1 cellular context compared by ENCODE assay signal in the genomic region with DNA sequence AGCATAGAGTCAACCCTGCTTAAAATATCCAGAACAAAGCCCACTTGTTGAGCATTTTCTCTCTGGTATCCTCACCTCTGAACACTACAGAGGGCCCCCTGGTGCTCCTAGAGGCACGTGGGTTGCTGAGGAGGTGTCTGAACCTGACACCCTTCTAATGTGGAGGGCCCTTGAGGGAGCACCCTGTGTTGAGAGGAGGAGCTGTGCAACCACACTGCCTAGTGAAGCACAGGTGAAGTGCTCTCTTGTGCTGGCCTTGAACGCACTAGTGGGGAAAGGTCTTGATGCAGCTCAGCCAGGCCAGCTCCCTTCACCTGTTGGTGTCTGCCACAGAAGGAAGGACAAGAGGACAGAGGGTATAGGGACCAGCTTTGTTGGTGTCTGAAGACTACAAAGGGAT.
TF ChIP-seq lines count a peak whose summit lies in the region.

No MANE protein-coding gene starts in this region.

TF ChIP-seq in HCT116, 20 proteins besides CTCF, POLR2A, EP300 and RAD21:
- TF ChIP-seq ZNF274 (IDR thresholded peaks at IDR 0.05; ENCODE audit: low read depth, low read length) (no peak), EZH2phosphoT487 (IDR thresholded peaks at IDR 0.05; ENCODE audit: borderline replicate concordance) (no peak), CBX3 (IDR thresholded peaks at IDR 0.05; ENCODE audit: low read depth) (no peak), EZH2 (IDR thresholded peaks at IDR 0.05) (no peak), CEBPB (IDR thresholded peaks at IDR 0.05; ENCODE audit: low read depth) (no peak), EGR1 (IDR thresholded peaks at IDR 0.05; ENCODE audit: low read depth) (no peak), TCF7L2 (IDR thresholded peaks at IDR 0.05; ENCODE audit: borderline replicate concordance, extremely low read depth, insufficient read depth, insufficient read length) (no peak), POLR2AphosphoS5 (IDR thresholded peaks at IDR 0.05; ENCODE audit: low read depth, low read length) (no peak), ZFX (IDR thresholded peaks at IDR 0.05) (no peak), SIN3A (IDR thresholded peaks at IDR 0.05; ENCODE audit: low read depth) (no peak), JUND (IDR thresholded peaks at IDR 0.05) (no peak), FOSL1 (IDR thresholded peaks at IDR 0.05; ENCODE audit: low read depth) (no peak), SRF (IDR thresholded peaks at IDR 0.05; ENCODE audit: low read depth) (no peak)
- TF ChIP-seq, protein P1, sequence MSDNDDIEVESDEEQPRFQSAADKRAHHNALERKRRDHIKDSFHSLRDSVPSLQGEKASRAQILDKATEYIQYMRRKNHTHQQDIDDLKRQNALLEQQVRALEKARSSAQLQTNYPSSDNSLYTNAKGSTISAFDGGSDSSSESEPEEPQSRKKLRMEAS (IDR thresholded peaks at IDR 0.05): no peak
- TF ChIP-seq, protein P2, sequence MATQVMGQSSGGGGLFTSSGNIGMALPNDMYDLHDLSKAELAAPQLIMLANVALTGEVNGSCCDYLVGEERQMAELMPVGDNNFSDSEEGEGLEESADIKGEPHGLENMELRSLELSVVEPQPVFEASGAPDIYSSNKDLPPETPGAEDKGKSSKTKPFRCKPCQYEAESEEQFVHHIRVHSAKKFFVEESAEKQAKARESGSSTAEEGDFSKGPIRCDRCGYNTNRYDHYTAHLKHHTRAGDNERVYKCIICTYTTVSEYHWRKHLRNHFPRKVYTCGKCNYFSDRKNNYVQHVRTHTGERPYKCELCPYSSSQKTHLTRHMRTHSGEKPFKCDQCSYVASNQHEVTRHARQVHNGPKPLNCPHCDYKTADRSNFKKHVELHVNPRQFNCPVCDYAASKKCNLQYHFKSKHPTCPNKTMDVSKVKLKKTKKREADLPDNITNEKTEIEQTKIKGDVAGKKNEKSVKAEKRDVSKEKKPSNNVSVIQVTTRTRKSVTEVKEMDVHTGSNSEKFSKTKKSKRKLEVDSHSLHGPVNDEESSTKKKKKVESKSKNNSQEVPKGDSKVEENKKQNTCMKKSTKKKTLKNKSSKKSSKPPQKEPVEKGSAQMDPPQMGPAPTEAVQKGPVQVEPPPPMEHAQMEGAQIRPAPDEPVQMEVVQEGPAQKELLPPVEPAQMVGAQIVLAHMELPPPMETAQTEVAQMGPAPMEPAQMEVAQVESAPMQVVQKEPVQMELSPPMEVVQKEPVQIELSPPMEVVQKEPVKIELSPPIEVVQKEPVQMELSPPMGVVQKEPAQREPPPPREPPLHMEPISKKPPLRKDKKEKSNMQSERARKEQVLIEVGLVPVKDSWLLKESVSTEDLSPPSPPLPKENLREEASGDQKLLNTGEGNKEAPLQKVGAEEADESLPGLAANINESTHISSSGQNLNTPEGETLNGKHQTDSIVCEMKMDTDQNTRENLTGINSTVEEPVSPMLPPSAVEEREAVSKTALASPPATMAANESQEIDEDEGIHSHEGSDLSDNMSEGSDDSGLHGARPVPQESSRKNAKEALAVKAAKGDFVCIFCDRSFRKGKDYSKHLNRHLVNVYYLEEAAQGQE (IDR thresholded peaks at IDR 0.05; ENCODE audit: low read depth): no peak
- TF ChIP-seq, protein P3, sequence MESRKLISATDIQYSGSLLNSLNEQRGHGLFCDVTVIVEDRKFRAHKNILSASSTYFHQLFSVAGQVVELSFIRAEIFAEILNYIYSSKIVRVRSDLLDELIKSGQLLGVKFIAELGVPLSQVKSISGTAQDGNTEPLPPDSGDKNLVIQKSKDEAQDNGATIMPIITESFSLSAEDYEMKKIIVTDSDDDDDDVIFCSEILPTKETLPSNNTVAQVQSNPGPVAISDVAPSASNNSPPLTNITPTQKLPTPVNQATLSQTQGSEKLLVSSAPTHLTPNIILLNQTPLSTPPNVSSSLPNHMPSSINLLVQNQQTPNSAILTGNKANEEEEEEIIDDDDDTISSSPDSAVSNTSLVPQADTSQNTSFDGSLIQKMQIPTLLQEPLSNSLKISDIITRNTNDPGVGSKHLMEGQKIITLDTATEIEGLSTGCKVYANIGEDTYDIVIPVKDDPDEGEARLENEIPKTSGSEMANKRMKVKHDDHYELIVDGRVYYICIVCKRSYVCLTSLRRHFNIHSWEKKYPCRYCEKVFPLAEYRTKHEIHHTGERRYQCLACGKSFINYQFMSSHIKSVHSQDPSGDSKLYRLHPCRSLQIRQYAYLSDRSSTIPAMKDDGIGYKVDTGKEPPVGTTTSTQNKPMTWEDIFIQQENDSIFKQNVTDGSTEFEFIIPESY (IDR thresholded peaks at IDR 0.05; ENCODE audit: extremely low read depth, insufficient replicate concordance, low read length): no peak
- TF ChIP-seq, protein P4, sequence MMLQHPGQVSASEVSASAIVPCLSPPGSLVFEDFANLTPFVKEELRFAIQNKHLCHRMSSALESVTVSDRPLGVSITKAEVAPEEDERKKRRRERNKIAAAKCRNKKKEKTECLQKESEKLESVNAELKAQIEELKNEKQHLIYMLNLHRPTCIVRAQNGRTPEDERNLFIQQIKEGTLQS (IDR thresholded peaks at IDR 0.05): no peak
